14 cellular contexts compared by ENCODE assay signal in genomic region chr6:139099984-139100383, GRCh38. TPM values are rescaled to one million over a fixed set of nuclear protein-coding genes. Genes with fewer than 3 reads are reported as not detected.
DNase-seq lines count a peak whose midpoint lies in the region; ATAC-seq, FAIRE-seq and TF ChIP-seq lines count a peak whose summit lies in the region.
"Had no signal": no experiment of that assay in that cellular context is flagged by ENCODE, and none has a peak within 500 bp of the region (broad histone marks: within the 10 kb centered on the region; RNA-seq: fewer than 3 reads in every experiment).

No MANE protein-coding gene starts in this region.

- peak in 1 of 2 experiments; percentile 38; a peak in 1 of 4 replicates for TF ChIP-seq EP300 in GM12878 (IDR thresholded peaks at IDR 0.05; ENCODE audit: borderline replicate concordance in 1 of 2, control insufficient read depth in 1 of 2, low read depth in 2 of 2, low read length in 2 of 2)

- TF ChIP-seq RAD21 in GM12878 (IDR thresholded peaks at IDR 0.05; ENCODE audit: insufficient read depth, low read depth, low read length), result 0 out of 2 replicates have a peak, but pooled peaks have one; percentile 6

- no peaks in the 10 kb centered on the region for H3K36me3 Mint-ChIP-seq in activated naive CD4-positive, alpha-beta T cell treated with anti-CD3 and anti-CD28 coated beads for 36 hours (ENCODE audit: low read depth)
- H3K36me3 Mint-ChIP-seq: natural killer cell treated with Interleukin-12 subunit alpha and Interleukin-12 subunit beta and Interleukin-15 and Interleukin-18, amount 100 ng/mL, for 72 hours had no signal

- H3K27me3 ChIP-seq in GM12878 (replicated peaks in 1 of 2; ENCODE audit: control insufficient read depth in 2 of 2, insufficient read depth in 2 of 2, low read length in 1 of 2), result no peaks in the 10 kb centered on the region
- H3K27me3 ChIP-seq: breast epithelium, esophagus muscularis mucosa had no signal

- H3K4me1 ChIP-seq in GM12878 (ENCODE audit: control insufficient read depth, insufficient read depth, low read length), result peaks cover 12% of the 10 kb centered on the region
- H3K4me1 ChIP-seq: breast epithelium, esophagus muscularis mucosa had no signal

- no peak overlapping the region for H3K9ac ChIP-seq in GM12878 (ENCODE audit: control insufficient read depth, insufficient read depth, low read length)

- H3K27ac Mint-ChIP-seq in activated naive CD4-positive, alpha-beta T cell treated with anti-CD3 and anti-CD28 coated beads for 36 hours, result peak overlapping the region; percentile 66
- H3K27ac Mint-ChIP-seq: natural killer cell treated with Interleukin-12 subunit alpha and Interleukin-12 subunit beta and Interleukin-15 and Interleukin-18, amount 100 ng/mL, for 72 hours had no signal

- peaks cover 26% of the 10 kb centered on the region for H3K4me1 Mint-ChIP-seq in activated naive CD4-positive, alpha-beta T cell treated with anti-CD3 and anti-CD28 coated beads for 36 hours (ENCODE audit: low read depth)

- peak; percentile 95 for FAIRE-seq in GM12878 (lab: Jason Lieb, UNC)
- FAIRE-seq: keratinocyte had no signal

- H2AFZ ChIP-seq in GM12878 (ENCODE audit: control insufficient read depth, low read depth, low read length), result no peak overlapping the region

- H3K27ac ChIP-seq in GM12878 (ENCODE audit: control insufficient read depth, insufficient read depth), result peak overlapping the region; percentile 40; the same call in 1 of the 2 replicates
- H3K27ac ChIP-seq: breast epithelium, esophagus muscularis mucosa had no signal

- SMC1A ChIA-PET in GM12878 (lab: Charles Lee; ENCODE audit: uncharacterized antibody, unreplicated experiment), result interaction anchor here (1.1 kb wide), 1 partner anchor 114 kb away, joined by 3 read pairs; no protein-coding TSS in a partner anchor

- ATAC-seq in GM21390 (IDR thresholded peaks at IDR 0.05; ENCODE audit: unreplicated experiment), result peak; percentile 94
- peak; percentile 85 for ATAC-seq in HG03045 (IDR thresholded peaks at IDR 0.05; ENCODE audit: unreplicated experiment)
- ATAC-seq in GM12878, result peak; percentile 95
- ATAC-seq in omental fat pad (ENCODE audit: low FRiP score), result no peak

- CTCF ChIA-PET in activated naive CD4-positive, alpha-beta T cell treated with anti-CD3 and anti-CD28 coated beads for 36 hours (lab: Charles Lee), result interaction anchor here (1.2 kb wide), 1 partner anchor 61 kb away, joined by 3 read pairs; no protein-coding TSS in a partner anchor
- CTCF ChIA-PET in GM12878 (lab: Yijun Ruan, JAX), result interaction anchor here (1.2 kb wide), 1 partner anchor 25 kb away, joined by 3 read pairs; no protein-coding TSS in a partner anchor

- 0% methylated on average over 2 of the region's 2 CpGs for WGBS in GM12878 (ENCODE audit: insufficient coverage, insufficient replicate concordance, low lambda C conversion rate, missing lambda C conversion rate)

- no peaks in the 10 kb centered on the region for H3K79me2 ChIP-seq in GM12878 (ENCODE audit: control insufficient read depth, insufficient read depth, low read length)

- BruUV-seq in GM12878 (replicated peaks; lab: Mats Ljungman, UMichigan), result no TSS peak

- no peaks in the 10 kb centered on the region for H3K9me3 ChIP-seq in GM12878 (replicated peaks; ENCODE audit: control insufficient read depth, insufficient read depth, low read length)
- H3K9me3 ChIP-seq: breast epithelium, esophagus muscularis mucosa had no signal

- H3K27me3 Mint-ChIP-seq in activated naive CD4-positive, alpha-beta T cell treated with anti-CD3 and anti-CD28 coated beads for 36 hours (ENCODE audit: low read depth), result no peaks in the 10 kb centered on the region

- no peaks in the 10 kb centered on the region for H3K36me3 ChIP-seq in GM12878 (ENCODE audit: control insufficient read depth in 2 of 2, insufficient read depth in 2 of 2, low read length in 1 of 2)
- H3K36me3 ChIP-seq: breast epithelium, esophagus muscularis mucosa had no signal

- intact Hi-C loops in activated naive CD4-positive, alpha-beta T cell treated with anti-CD3 and anti-CD28 coated beads for 36 hours (cut with micrococcal nuclease), result loop anchor here (1.0 kb wide), 4 partner anchors 40 to 507 kb away; partner anchors contain the start of gene ABRACL
- intact Hi-C loops in GM12878 (cut with micrococcal nuclease; ENCODE audit: unreplicated experiment), result loop anchor here (5.0 kb wide), 1 partner anchor 68 kb away; no protein-coding TSS in a partner anchor

- no peak overlapping the region for H3K4me3 ChIP-seq in GM12878
- H3K4me3 ChIP-seq: breast epithelium, esophagus muscularis mucosa had no signal

- H3K9me3 Mint-ChIP-seq in activated naive CD4-positive, alpha-beta T cell treated with anti-CD3 and anti-CD28 coated beads for 36 hours, result no peaks in the 10 kb centered on the region
- H3K9me3 Mint-ChIP-seq: natural killer cell treated with Interleukin-12 subunit alpha and Interleukin-12 subunit beta and Interleukin-15 and Interleukin-18, amount 100 ng/mL, for 72 hours had no signal

- H3K4me3 Mint-ChIP-seq in activated naive CD4-positive, alpha-beta T cell treated with anti-CD3 and anti-CD28 coated beads for 36 hours, result no peak overlapping the region
- H3K4me3 Mint-ChIP-seq: natural killer cell treated with Interleukin-12 subunit alpha and Interleukin-12 subunit beta and Interleukin-15 and Interleukin-18, amount 100 ng/mL, for 72 hours had no signal

- TF ChIP-seq CTCF in GM12878 (IDR thresholded peaks at IDR 0.05 in 2 of 3, conservative IDR thresholded peaks at IDR 0.05 in 1 of 3; ENCODE audit: control insufficient read depth in 2 of 3, extremely low read depth in 1 of 3, insufficient read depth in 1 of 3, low read depth in 3 of 3, low read length in 3 of 3) (no peak), omental fat pad (IDR thresholded peaks at IDR 0.05) (no peak)

- H4K20me1 ChIP-seq in GM12878 (ENCODE audit: control insufficient read depth, insufficient read depth), result no peaks in the 10 kb centered on the region

- RAD21 ChIA-PET in GM12878 (lab: Charles Lee; ENCODE audit: unreplicated experiment), result no interaction called here

- POLR2A ChIA-PET in GM12878 (lab: Charles Lee), result no interaction called here

- H3K4me2 ChIP-seq in GM12878 (ENCODE audit: control insufficient read depth, insufficient read depth), result no peak overlapping the region

- peak; percentile 63 for DNase-seq in activated naive CD4-positive, alpha-beta T cell treated with anti-CD3 and anti-CD28 coated beads for 36 hours
- no peak for DNase-seq in activated naive CD4-positive, alpha-beta T cell (lab: John Stamatoyannopoulos, UW)
- DNase-seq in GM12878 (ENCODE audit: low read depth, low spot score), result peak; percentile 57
- no peak for DNase-seq in omental fat pad (ENCODE audit: low spot score)
- DNase-seq in occipital lobe (lab: John Stamatoyannopoulos, UW), result no peak
- DNase-seq in NCI-H2081 (lab: John Stamatoyannopoulos, UW), result no peak
- DNase-seq: GDM1, NCI-H1048 had no signal

- in situ Hi-C loops in GM12878 (cut with MboI), result no loop called here

- TF ChIP-seq POLR2A in GM12878 (IDR thresholded peaks at IDR 0.05; ENCODE audit: low read depth, low read length), result no peak

TF ChIP-seq in GM12878, 131 proteins besides CTCF, POLR2A, EP300 and RAD21 (continues in another document):
- TF ChIP-seq EZH2 (IDR thresholded peaks at IDR 0.05; ENCODE audit: borderline replicate concordance, control insufficient read depth, low read depth, low read length) (no peak), SP1 (IDR thresholded peaks at IDR 0.05; ENCODE audit: low read depth, low read length) (no peak), TAF1 (IDR thresholded peaks at IDR 0.05; ENCODE audit: borderline replicate concordance, low read depth, low read length) (no peak), MEF2B (IDR thresholded peaks at IDR 0.05; ENCODE audit: partially characterized antibody, poor library complexity, severe bottlenecking) (no peak), ZBTB33 (IDR thresholded peaks at IDR 0.05) (no peak), ASH2L (IDR thresholded peaks at IDR 0.05; ENCODE audit: borderline replicate concordance, low read depth) (no peak), FOXM1 (IDR thresholded peaks at IDR 0.05; ENCODE audit: low read depth, low read length) (peak; percentile 81; the same call in 1 of the 2 replicates)

RNA-seq across cellular contexts. Expression of gene HECA, which starts 34.9 kb away (rescaled TPM):
- 10 to 100 TPM; 61.1 to 61.2 TPM for total RNA-seq in activated naive CD4-positive, alpha-beta T cell treated with anti-CD3 and anti-CD28 coated beads for 36 hours
- 5.5 and 6.6 TPM in 2 replicates for total RNA-seq in GM12878 (2013; cell fraction: nucleolus; rRNA removed)
- total RNA-seq in GM12878 (2014; rRNA removed) (3.9 and 4.5 TPM in 2 replicates), GM12878 (2014; rRNA removed; fragmentation: Illumina TruSeq; extraction: Trizol) (3.5 and 3.7 TPM in 2 replicates), GM12878 (2021) (4.5 and 4.7 TPM in 2 replicates), omental fat pad (10 to 100 TPM; 37.6 to 59.4 (median 45.2) TPM), occipital lobe (62.5 TPM)
- polyA plus RNA-seq in GM12878 (2011; ENCODE audit: low read depth), result 1.9 TPM
- polyA plus RNA-seq in GM12878 (2011; rRNA removed) (7.2 and 9.4 TPM in 2 replicates), GM12878 (2014; fragmentation: Illumina TruSeq; extraction: Trizol) (2.8 TPM in 2 replicates), GM12878 (2014; fragmentation: Nextera tagmentation; extraction: Ambion mirVana) (under 1 TPM; 0.64 to 0.82 TPM), GM12878 (2014; rRNA removed) (2.4 and 2.6 TPM in 2 replicates), GM12878 (2016; fragmentation: Nextera tagmentation; extraction: Ambion mirVana) (under 1 TPM; 0.52 to 0.59 TPM)
- polyA plus RNA-seq in GM12878 (2011; cell fraction: cytosol; rRNA removed), result 3.2 and 3.4 TPM in 2 replicates
- 2.5 and 3.0 TPM in 2 replicates for polyA plus RNA-seq in GM12878 (2011; cell fraction: nucleus; rRNA removed)
- polyA plus RNA-seq in GM12878 (2012), result 3.1 and 3.2 TPM in 2 replicates
- polyA minus RNA-seq in GM12878 (2011; rRNA and poly(A)+ RNA removed), result 10.3 and 11.0 TPM in 2 replicates
- polyA minus RNA-seq in GM12878 (2011; cell fraction: cytosol; rRNA and poly(A)+ RNA removed), result 4.7 and 5.3 TPM in 2 replicates
- 3.5 and 6.1 TPM in 2 replicates for polyA minus RNA-seq in GM12878 (2011; cell fraction: nucleus; rRNA and poly(A)+ RNA removed)

Comparison
In these comparisons a context has a peak if more than half of its experiments do, and no peak if none do; other contexts are left out.
1. DNase-seq: peak in activated naive CD4-positive, alpha-beta T cell treated with anti-CD3 and anti-CD28 coated beads for 36 hours (single experiment) and GM12878 (single experiment); none in activated naive CD4-positive, alpha-beta T cell (0 of 4), omental fat pad (single experiment), occipital lobe (single experiment) and NCI-H2081 (0 of 2).